1 cellular context compared by ENCODE assay signal in the genomic region with DNA sequence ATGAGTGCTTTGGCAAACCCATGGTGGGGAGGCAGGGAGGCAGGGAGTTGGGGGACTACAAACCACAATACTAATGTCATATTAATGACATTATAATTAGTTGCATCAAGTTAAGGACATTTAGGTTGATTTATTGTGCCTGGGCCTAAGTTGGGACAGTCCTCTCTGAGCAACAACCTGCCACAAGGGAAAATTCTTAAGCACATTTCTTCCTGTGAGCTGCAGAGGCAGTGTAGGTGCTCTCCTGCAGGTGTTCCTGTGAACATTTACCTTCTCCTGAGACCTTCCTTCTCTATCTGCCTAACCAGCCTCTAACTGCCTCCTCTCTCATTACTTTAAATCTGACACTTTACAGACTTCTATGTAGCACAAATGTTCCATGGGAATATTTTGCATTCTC.
TF ChIP-seq lines count a peak whose summit lies in the region.

No MANE protein-coding gene starts in this region.

TF ChIP-seq in GM23338, 12 proteins besides CTCF, POLR2A, EP300 and RAD21 (continued from another document):
- TF ChIP-seq, protein P1, sequence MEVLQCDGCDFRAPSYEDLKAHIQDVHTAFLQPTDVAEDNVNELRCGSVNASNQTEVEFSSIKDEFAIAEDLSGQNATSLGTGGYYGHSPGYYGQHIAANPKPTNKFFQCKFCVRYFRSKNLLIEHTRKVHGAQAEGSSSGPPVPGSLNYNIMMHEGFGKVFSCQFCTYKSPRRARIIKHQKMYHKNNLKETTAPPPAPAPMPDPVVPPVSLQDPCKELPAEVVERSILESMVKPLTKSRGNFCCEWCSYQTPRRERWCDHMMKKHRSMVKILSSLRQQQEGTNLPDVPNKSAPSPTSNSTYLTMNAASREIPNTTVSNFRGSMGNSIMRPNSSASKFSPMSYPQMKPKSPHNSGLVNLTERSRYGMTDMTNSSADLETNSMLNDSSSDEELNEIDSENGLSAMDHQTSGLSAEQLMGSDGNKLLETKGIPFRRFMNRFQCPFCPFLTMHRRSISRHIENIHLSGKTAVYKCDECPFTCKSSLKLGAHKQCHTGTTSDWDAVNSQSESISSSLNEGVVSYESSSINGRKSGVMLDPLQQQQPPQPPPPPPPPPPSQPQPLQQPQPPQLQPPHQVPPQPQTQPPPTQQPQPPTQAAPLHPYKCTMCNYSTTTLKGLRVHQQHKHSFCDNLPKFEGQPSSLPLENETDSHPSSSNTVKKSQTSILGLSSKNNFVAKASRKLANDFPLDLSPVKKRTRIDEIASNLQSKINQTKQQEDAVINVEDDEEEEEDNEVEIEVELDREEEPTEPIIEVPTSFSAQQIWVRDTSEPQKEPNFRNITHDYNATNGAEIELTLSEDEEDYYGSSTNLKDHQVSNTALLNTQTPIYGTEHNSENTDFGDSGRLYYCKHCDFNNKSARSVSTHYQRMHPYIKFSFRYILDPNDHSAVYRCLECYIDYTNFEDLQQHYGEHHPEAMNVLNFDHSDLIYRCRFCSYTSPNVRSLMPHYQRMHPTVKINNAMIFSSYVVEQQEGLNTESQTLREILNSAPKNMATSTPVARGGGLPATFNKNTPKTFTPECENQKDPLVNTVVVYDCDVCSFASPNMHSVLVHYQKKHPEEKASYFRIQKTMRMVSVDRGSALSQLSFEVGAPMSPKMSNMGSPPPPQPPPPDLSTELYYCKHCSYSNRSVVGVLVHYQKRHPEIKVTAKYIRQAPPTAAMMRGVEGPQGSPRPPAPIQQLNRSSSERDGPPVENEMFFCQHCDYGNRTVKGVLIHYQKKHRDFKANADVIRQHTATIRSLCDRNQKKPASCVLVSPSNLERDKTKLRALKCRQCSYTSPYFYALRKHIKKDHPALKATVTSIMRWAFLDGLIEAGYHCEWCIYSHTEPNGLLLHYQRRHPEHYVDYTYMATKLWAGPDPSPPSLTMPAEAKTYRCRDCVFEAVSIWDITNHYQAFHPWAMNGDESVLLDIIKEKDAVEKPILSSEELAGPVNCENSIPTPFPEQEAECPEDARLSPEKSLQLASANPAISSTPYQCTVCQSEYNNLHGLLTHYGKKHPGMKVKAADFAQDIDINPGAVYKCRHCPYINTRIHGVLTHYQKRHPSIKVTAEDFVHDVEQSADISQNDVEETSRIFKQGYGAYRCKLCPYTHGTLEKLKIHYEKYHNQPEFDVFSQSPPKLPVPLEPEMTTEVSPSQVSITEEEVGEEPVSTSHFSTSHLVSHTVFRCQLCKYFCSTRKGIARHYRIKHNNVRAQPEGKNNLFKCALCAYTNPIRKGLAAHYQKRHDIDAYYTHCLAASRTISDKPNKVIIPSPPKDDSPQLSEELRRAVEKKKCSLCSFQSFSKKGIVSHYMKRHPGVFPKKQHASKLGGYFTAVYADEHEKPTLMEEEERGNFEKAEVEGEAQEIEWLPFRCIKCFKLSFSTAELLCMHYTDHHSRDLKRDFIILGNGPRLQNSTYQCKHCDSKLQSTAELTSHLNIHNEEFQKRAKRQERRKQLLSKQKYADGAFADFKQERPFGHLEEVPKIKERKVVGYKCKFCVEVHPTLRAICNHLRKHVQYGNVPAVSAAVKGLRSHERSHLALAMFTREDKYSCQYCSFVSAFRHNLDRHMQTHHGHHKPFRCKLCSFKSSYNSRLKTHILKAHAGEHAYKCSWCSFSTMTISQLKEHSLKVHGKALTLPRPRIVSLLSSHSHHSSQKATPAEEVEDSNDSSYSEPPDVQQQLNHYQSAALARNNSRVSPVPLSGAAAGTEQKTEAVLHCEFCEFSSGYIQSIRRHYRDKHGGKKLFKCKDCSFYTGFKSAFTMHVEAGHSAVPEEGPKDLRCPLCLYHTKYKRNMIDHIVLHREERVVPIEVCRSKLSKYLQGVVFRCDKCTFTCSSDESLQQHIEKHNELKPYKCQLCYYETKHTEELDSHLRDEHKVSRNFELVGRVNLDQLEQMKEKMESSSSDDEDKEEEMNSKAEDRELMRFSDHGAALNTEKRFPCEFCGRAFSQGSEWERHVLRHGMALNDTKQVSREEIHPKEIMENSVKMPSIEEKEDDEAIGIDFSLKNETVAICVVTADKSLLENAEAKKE (CRISPR knock-in tag; IDR thresholded peaks at IDR 0.05) = no peak
- TF ChIP-seq, protein P2, sequence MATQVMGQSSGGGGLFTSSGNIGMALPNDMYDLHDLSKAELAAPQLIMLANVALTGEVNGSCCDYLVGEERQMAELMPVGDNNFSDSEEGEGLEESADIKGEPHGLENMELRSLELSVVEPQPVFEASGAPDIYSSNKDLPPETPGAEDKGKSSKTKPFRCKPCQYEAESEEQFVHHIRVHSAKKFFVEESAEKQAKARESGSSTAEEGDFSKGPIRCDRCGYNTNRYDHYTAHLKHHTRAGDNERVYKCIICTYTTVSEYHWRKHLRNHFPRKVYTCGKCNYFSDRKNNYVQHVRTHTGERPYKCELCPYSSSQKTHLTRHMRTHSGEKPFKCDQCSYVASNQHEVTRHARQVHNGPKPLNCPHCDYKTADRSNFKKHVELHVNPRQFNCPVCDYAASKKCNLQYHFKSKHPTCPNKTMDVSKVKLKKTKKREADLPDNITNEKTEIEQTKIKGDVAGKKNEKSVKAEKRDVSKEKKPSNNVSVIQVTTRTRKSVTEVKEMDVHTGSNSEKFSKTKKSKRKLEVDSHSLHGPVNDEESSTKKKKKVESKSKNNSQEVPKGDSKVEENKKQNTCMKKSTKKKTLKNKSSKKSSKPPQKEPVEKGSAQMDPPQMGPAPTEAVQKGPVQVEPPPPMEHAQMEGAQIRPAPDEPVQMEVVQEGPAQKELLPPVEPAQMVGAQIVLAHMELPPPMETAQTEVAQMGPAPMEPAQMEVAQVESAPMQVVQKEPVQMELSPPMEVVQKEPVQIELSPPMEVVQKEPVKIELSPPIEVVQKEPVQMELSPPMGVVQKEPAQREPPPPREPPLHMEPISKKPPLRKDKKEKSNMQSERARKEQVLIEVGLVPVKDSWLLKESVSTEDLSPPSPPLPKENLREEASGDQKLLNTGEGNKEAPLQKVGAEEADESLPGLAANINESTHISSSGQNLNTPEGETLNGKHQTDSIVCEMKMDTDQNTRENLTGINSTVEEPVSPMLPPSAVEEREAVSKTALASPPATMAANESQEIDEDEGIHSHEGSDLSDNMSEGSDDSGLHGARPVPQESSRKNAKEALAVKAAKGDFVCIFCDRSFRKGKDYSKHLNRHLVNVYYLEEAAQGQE (IDR thresholded peaks at IDR 0.05; ENCODE audit: unreplicated experiment) = no peak
- TF ChIP-seq ZNF114 (CRISPR knock-in tag; IDR thresholded peaks at IDR 0.05) (no peak), JUNB (IDR thresholded peaks at IDR 0.05; ENCODE audit: unreplicated experiment) (no peak), EZH2 (IDR thresholded peaks at IDR 0.05; ENCODE audit: low read depth, unreplicated experiment) (no peak), POLR2AphosphoS5 (IDR thresholded peaks at IDR 0.05; ENCODE audit: low read depth) (no peak), ZNF331 (CRISPR knock-in tag; IDR thresholded peaks at IDR 0.05; ENCODE audit: low read depth) (no peak)
